In genomic region chr6:26555505-26556262, GRCh38 we compare ENCODE assay signal across 1 cellular context.
TF ChIP-seq lines count a peak whose summit lies in the region.

No MANE protein-coding gene starts in this region.

TF ChIP-seq in endothelial cell of umbilical vein, 7 proteins besides CTCF, POLR2A, EP300 and RAD21:
- TF ChIP-seq JUN (IDR thresholded peaks at IDR 0.05; ENCODE audit: borderline replicate concordance, insufficient read depth, insufficient read length, low read depth) (no peak), POLR2AphosphoS5 (IDR thresholded peaks at IDR 0.05; ENCODE audit: insufficient read depth, low read depth, low read length) (no peak), MYC (IDR thresholded peaks at IDR 0.05; ENCODE audit: low read depth, low read length) (no peak), EZH2 (IDR thresholded peaks at IDR 0.05; ENCODE audit: borderline replicate concordance, low read depth, low read length, severe bottlenecking) (no peak)
- TF ChIP-seq, protein P1, sequence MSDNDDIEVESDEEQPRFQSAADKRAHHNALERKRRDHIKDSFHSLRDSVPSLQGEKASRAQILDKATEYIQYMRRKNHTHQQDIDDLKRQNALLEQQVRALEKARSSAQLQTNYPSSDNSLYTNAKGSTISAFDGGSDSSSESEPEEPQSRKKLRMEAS (IDR thresholded peaks at IDR 0.05; ENCODE audit: insufficient read depth, insufficient read length): no peak
TF ChIP-seq in endothelial cell of umbilical vein: peak in this region for 0.
